In the genomic region with DNA sequence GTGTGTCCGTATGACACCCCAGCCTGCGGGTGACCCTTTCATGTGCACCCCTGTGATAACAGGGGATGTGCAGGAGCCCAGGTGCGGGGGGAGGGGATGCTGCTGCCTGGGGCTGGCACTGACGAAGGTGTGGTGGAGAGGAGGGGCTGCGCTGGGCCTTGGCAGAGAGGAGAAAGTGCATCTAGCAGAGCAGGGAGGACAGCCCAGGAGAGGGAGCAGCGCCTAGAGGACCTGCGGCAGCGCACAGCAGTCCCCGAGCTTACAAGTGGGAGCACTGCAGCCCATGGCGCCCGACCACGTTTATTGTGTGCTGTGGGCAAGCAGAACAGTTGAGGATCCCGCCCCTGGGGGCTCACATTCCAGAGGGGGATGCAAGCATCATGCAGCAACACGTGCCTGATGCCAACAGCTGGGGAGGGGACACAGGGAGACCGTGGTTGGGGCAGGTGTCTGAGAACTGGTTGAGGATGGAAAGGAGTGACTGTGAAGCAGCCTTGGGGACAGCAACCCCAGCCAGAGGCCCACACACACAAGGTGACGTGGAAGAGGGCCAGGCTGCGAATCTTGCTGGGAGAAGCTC, we compare ENCODE assay signal across 18 cellular contexts. TPM values are rescaled to one million over a fixed set of nuclear protein-coding genes. Genes with fewer than 3 reads are reported as not detected.
"Had no signal": no experiment of that assay in that cellular context is flagged by ENCODE, and none has a peak within 500 bp of the region (broad histone marks: within the 10 kb centered on the region; RNA-seq: fewer than 3 reads in every experiment).

No MANE protein-coding gene starts in this region.

- ATAC-seq: activated CD4-positive, CD25-positive, alpha-beta regulatory T cell treated with anti-CD3 and anti-CD28 coated beads, Interleukin-2, amount 50 U/mL, for 24 hours; natural killer cell; sciatic nerve had no signal

- H3K9me3 ChIP-seq: uterus had no signal

- H3K9me3 Mint-ChIP-seq: natural killer cell had no signal

- H3K4me1 ChIP-seq: uterus had no signal

- H3K4me3 ChIP-seq: uterus had no signal

- H3K27ac Mint-ChIP-seq: activated CD4-positive, alpha-beta memory T cell treated with anti-CD3 and anti-CD28 coated beads, Interleukin-2, amount 10 ng/mL, durations not matched to agents 7 days and 5 days; natural killer cell had no signal

- H3K4me3 Mint-ChIP-seq: activated CD4-positive, alpha-beta memory T cell treated with anti-CD3 and anti-CD28 coated beads, Interleukin-2, amount 10 ng/mL, durations not matched to agents 7 days and 5 days; natural killer cell; T-helper 2 cell treated with Interferon-gamma antibody and Interleukin-4, amounts not matched to agents 5 μg/mL and 100 μg/mL, for 36 hours had no signal

- H3K27me3 ChIP-seq: uterus had no signal

- DNase-seq: activated CD4-positive, alpha-beta memory T cell treated with anti-CD3 and anti-CD28 coated beads, Interleukin-2, amount 10 ng/mL, durations not matched to agents 7 days and 5 days; activated CD8-positive, alpha-beta memory T cell treated with anti-CD3 and anti-CD28 coated beads, Interleukin-2, amount 50 U/mL, for 4 hours; activated naive CD4-positive, alpha-beta T cell; aorta; cerebellar nuclear complex; effector CD8-positive, alpha-beta T cell; foreskin fibroblast; hippocampal formation; kidney; mesenchymal stem cell; natural killer cell; occipital lobe; uterus had no signal

- H3K36me3 ChIP-seq: uterus had no signal

- H3K36me3 Mint-ChIP-seq: natural killer cell had no signal

- H3K27ac ChIP-seq: uterus had no signal

RNA-seq across cellular contexts. Expression of a gene that starts 56.1 kb away (rescaled TPM):
- total RNA-seq: activated CD4-positive, alpha-beta memory T cell treated with anti-CD3 and anti-CD28 coated beads, Interleukin-2, amount 10 ng/mL, durations not matched to agents 7 days and 5 days; aorta; endothelial cell of umbilical vein; kidney; natural killer cell; occipital lobe; pulmonary artery endothelial cell; sciatic nerve; uterus had no signal
- polyA plus RNA-seq: endothelial cell of umbilical vein had no signal
